14 cellular contexts compared by ENCODE assay signal in the genomic region with DNA sequence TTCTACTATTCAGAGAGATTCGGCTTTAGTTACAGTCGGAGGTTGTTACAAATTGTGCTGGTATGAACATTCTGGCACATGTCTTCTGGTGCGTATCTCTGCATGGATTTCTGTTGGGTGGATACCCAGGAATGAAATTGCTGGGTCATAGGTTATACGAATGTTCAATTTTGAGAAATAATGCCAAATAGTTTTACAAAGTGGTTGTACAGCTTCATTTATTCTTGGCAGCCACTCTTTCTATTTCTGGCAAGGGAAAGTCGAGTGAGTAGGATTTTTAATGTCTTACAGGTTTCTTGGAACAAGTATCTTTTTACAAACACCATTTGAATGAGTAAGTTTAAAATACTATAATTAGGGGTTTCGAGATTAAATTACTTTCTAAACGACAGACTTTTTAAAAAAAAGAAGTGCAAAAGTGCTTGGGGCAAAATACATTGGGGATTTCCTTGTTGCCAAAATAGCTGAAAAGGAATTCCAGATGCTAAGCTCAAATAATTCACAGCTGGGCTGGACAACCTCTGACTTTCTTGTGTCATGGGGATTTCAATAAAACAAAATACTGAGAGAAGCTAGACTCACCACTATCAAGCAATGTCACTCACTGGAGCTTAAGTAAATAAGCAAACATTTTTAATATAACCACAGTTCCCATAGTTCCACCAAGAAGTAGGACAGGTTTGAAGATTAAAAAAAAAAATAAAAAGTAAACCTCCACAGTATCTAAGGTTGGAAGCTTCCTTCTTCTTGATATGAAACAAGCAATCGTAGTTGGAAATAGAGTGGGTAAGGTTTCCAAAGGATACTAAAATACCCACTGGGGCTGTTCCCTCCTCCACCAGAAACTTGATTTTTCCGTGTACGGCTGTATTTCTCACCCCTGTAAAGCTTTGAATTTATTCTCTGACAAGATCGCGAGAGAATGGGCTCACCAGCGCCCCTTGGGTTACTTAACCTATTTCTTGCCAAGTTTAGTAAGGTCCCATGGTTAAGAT. TPM values are rescaled to one million over a fixed set of nuclear protein-coding genes. Genes with fewer than 3 reads are reported as not detected.
DNase-seq lines count a peak whose midpoint lies in the region; ATAC-seq and TF ChIP-seq lines count a peak whose summit lies in the region.
"Had no signal": no experiment of that assay in that cellular context is flagged by ENCODE, and none has a peak within 500 bp of the region (broad histone marks: within the 10 kb centered on the region; RNA-seq: fewer than 3 reads in every experiment).

No MANE protein-coding gene starts in this region.

- peaks cover 3% of the 10 kb centered on the region for H3K36me3 Mint-ChIP-seq in effector memory CD8-positive, alpha-beta T cell (ENCODE audit: insufficient read depth)

- no peaks in the 10 kb centered on the region for H3K9me3 Mint-ChIP-seq in effector memory CD8-positive, alpha-beta T cell
- H3K9me3 Mint-ChIP-seq: activated B cell treated with CpG ODN at 0.5 μM for 24 hours had no signal

- H3K4me3 ChIP-seq in dorsolateral prefrontal cortex (no peak overlapping the region), adrenal gland (no peak overlapping the region)
- H3K4me3 ChIP-seq: skin epidermis had no signal

- no peak for TF ChIP-seq EP300 in Ishikawa (IDR thresholded peaks at IDR 0.05; ENCODE audit: borderline replicate concordance)

- H3K4me3 Mint-ChIP-seq in effector memory CD8-positive, alpha-beta T cell = no peak overlapping the region
- H3K4me3 Mint-ChIP-seq: activated B cell treated with CpG ODN at 0.5 μM for 24 hours had no signal

- H3K9me3 ChIP-seq in adrenal gland (replicated peaks in 1 of 3) = no peaks in the 10 kb centered on the region

- peaks cover 12 to 25% of the 10 kb centered on the region in 2 donors for H3K27me3 Mint-ChIP-seq in effector memory CD8-positive, alpha-beta T cell
- H3K27me3 Mint-ChIP-seq: activated B cell treated with CpG ODN at 0.5 μM for 24 hours had no signal

- TF ChIP-seq CTCF in dorsolateral prefrontal cortex (IDR thresholded peaks at IDR 0.05 in 54 of 56, conservative IDR thresholded peaks at IDR 0.05 in 2 of 56; ENCODE audit: low read depth in 1 of 56, partially characterized antibody in 56 of 56) (no peak), adrenal gland (IDR thresholded peaks at IDR 0.05) (no peak)

- ATAC-seq in effector memory CD8-positive, alpha-beta T cell (replicated peaks) = no peak

- H3K36me3 ChIP-seq in adrenal gland (replicated peaks in 1 of 2) = no peaks in the 10 kb centered on the region

- DNase-seq in AG08395 (ENCODE audit: low spot score) = peak; percentile 74
- DNase-seq in dedifferentiated amniotic fluid mesenchymal stem cell (ENCODE audit: extremely low spot score) = peak; percentile 91
- DNase-seq in left kidney (ENCODE audit: low read depth, low spot score) = peak; percentile 45
- DNase-seq in dorsolateral prefrontal cortex = no peak
- DNase-seq in effector memory CD8-positive, alpha-beta T cell = no peak
- no peak for DNase-seq in adrenal gland
- DNase-seq in activated T-cell treated with anti-CD3 and anti-CD28 coated beads, Interleukin-2, amount 50 U/mL, for 48 hours = no peak
- DNase-seq: activated B cell treated with CpG ODN at 0.5 μM for 24 hours, activated T-cell treated with anti-CD3 and anti-CD28 coated beads for 4 hours, amniotic stem cell, NCI-H187 had no signal

- H3K27ac Mint-ChIP-seq in effector memory CD8-positive, alpha-beta T cell = no peak overlapping the region
- H3K27ac Mint-ChIP-seq: activated B cell treated with CpG ODN at 0.5 μM for 24 hours had no signal

- intact Hi-C loops in dorsolateral prefrontal cortex (cut with DNase I) = no loop called here
- intact Hi-C loops in adrenal gland (cut with DNase I) = no loop called here

- TF ChIP-seq POLR2A in adrenal gland (IDR thresholded peaks at IDR 0.05) = no peak

- H3K4me1 Mint-ChIP-seq in effector memory CD8-positive, alpha-beta T cell (ENCODE audit: low read depth in 2 of 2) = no peaks in the 10 kb centered on the region
- H3K4me1 Mint-ChIP-seq: activated B cell treated with CpG ODN at 0.5 μM for 24 hours had no signal

- H3K27me3 ChIP-seq in dorsolateral prefrontal cortex (no peaks in the 10 kb centered on the region), adrenal gland (no peaks in the 10 kb centered on the region)

- 51 to 53% (median 52%) methylated on average over 13 of the region's 13 CpGs for WGBS in adrenal gland, 4 donors

- no peak for TF ChIP-seq RAD21 in Ishikawa (IDR thresholded peaks at IDR 0.05; ENCODE audit: low read depth)

- no peaks in the 10 kb centered on the region for H3K4me1 ChIP-seq in adrenal gland (replicated peaks in 1 of 2)

- no peak overlapping the region for H3K27ac ChIP-seq in dorsolateral prefrontal cortex
- H3K27ac ChIP-seq in adrenal gland = no peak overlapping the region
- H3K27ac ChIP-seq: epithelial cell of prostate had no signal

TF ChIP-seq in Ishikawa, 13 proteins besides CTCF, POLR2A, EP300 and RAD21:
- peak; percentile 16; the same call in 1 of the 2 replicates for TF ChIP-seq NFIC (IDR thresholded peaks at IDR 0.05)
- no peak for TF ChIP-seq TAF1 (IDR thresholded peaks at IDR 0.05; ENCODE audit: low read depth)

RNA-seq across cellular contexts. Expression of a gene that starts 21.6 kb away (rescaled TPM):
- total RNA-seq in dorsolateral prefrontal cortex (100 to 1,000 TPM in 61 of 120 experiments, 10 to 100 TPM in 59; 36.8 to 141 (median 101) TPM), adrenal gland (1 to 10 TPM; 3.7 to 7.7 (median 5.2) TPM)
- 1 to 10 TPM; 1.9 to 4.3 (median 3.3) TPM for polyA plus RNA-seq in adrenal gland

Comparison
In these comparisons a context has a peak if more than half of its experiments do, and no peak if none do; other contexts are left out.
1. DNase-seq: peak in AG08395 (single experiment), dedifferentiated amniotic fluid mesenchymal stem cell (single experiment) and left kidney (single experiment); none in dorsolateral prefrontal cortex (0 of 10), effector memory CD8-positive, alpha-beta T cell (0 of 3), adrenal gland (0 of 7) and activated T-cell treated with anti-CD3 and anti-CD28 coated beads, Interleukin-2, amount 50 U/mL, for 48 hours (0 of 2).
2. RNA of a gene that starts 21.6 kb away (total RNA-seq): 36.8 to 141 TPM in dorsolateral prefrontal cortex; 3.7 to 7.7 TPM in adrenal gland; every median in the first group is over 4 times any median in the second.